In genomic region chr5:119395080-119395836, GRCh38 we compare ENCODE assay signal across 11 cellular contexts. TPM values are rescaled to one million over a fixed set of nuclear protein-coding genes. Genes with fewer than 3 reads are reported as not detected.
DNase-seq lines count a peak whose midpoint lies in the region; ATAC-seq, FAIRE-seq and TF ChIP-seq lines count a peak whose summit lies in the region.
"Had no signal": no experiment of that assay in that cellular context is flagged by ENCODE, and none has a peak within 500 bp of the region (broad histone marks: within the 10 kb centered on the region; RNA-seq: fewer than 3 reads in every experiment).

No MANE protein-coding gene starts in this region.

- H3K9ac ChIP-seq in mesendoderm (ENCODE audit: low read length) = no peak overlapping the region

- H3K4ac ChIP-seq in mesendoderm (ENCODE audit: low read depth, low read length) = no peak overlapping the region

- FAIRE-seq in GM19239 (lab: Jason Lieb, UNC) (peak; percentile 96), RCC 7860 (lab: Jason Lieb, UNC) (no peak)
- FAIRE-seq: HTR-8/SVneo had no signal

- DNase-seq in Calu3 (no peak), GM19239 (ENCODE audit: insufficient read length, low spot score) (no peak), left ventricle myocardium inferior (no peak), Peyer's patch (no peak), mesendoderm (no peak), RCC 7860 (ENCODE audit: low spot score) (no peak)
- DNase-seq: stimulated activated CD4-positive, alpha-beta T cell treated with anti-CD3 and anti-CD28 coated beads, Interleukin-2, amount 100 ng/mL, for 24 hours had no signal

- H2AK5ac ChIP-seq in mesendoderm (ENCODE audit: low read length) = no peak overlapping the region

- peaks cover 8% of the 10 kb centered on the region for H3K36me3 ChIP-seq in left ventricle myocardium inferior
- no peaks in the 10 kb centered on the region for H3K36me3 ChIP-seq in Peyer's patch
- peaks cover 2% of the 10 kb centered on the region for H3K36me3 ChIP-seq in mesendoderm (ENCODE audit: control insufficient read depth, insufficient read depth, low read length)

- intact Hi-C loops in Calu3 (cut with micrococcal nuclease; ENCODE audit: unreplicated experiment) = no loop called here
- intact Hi-C loops in left ventricle myocardium inferior (cut with micrococcal nuclease) = no loop called here

- H3K9me3 Mint-ChIP-seq in Calu3 (ENCODE audit: low read depth, unreplicated experiment) = no peaks in the 10 kb centered on the region
- no peaks in the 10 kb centered on the region for H3K9me3 Mint-ChIP-seq in activated T-helper 17 cell treated with anti-CD3 and anti-CD28 coated beads, Interleukin-2, amount 50 U/mL, for 72 hours

- peaks cover 34% of the 10 kb centered on the region for H3K4me1 Mint-ChIP-seq in Calu3 (ENCODE audit: low read depth, unreplicated experiment)
- H3K4me1 Mint-ChIP-seq in activated T-helper 17 cell treated with anti-CD3 and anti-CD28 coated beads, Interleukin-2, amount 50 U/mL, for 72 hours = peaks cover 62% of the 10 kb centered on the region

- H3K27me3 ChIP-seq in left ventricle myocardium inferior (ENCODE audit: low read depth) (no peaks in the 10 kb centered on the region), Peyer's patch (no peaks in the 10 kb centered on the region), mesendoderm (ENCODE audit: insufficient read depth, low read length, poor library complexity) (no peaks in the 10 kb centered on the region)

- no peak overlapping the region for H4K5ac ChIP-seq in mesendoderm (ENCODE audit: low read length)

- H3K18ac ChIP-seq in mesendoderm (ENCODE audit: low read length) = no peak overlapping the region

- no peak for TF ChIP-seq CTCF in Calu3 (IDR thresholded peaks at IDR 0.05; ENCODE audit: unreplicated experiment)
- TF ChIP-seq CTCF in left ventricle myocardium inferior (IDR thresholded peaks at IDR 0.05; ENCODE audit: borderline replicate concordance) = no peak
- TF ChIP-seq CTCF in Peyer's patch (IDR thresholded peaks at IDR 0.05) = no peak

- H3K27me3 Mint-ChIP-seq in Calu3 (ENCODE audit: unreplicated experiment) = no peaks in the 10 kb centered on the region
- no peaks in the 10 kb centered on the region for H3K27me3 Mint-ChIP-seq in activated T-helper 17 cell treated with anti-CD3 and anti-CD28 coated beads, Interleukin-2, amount 50 U/mL, for 72 hours

- H4K8ac ChIP-seq in mesendoderm (ENCODE audit: low read depth, low read length) = no peak overlapping the region

- no peak overlapping the region for H3K27ac ChIP-seq in left ventricle myocardium inferior (replicated peaks)
- no peak overlapping the region for H3K27ac ChIP-seq in Peyer's patch
- H3K27ac ChIP-seq in mesendoderm (ENCODE audit: low read depth, low read length) = no peak overlapping the region

- H3K9me3 ChIP-seq in left ventricle myocardium inferior (replicated peaks) (no peaks in the 10 kb centered on the region), Peyer's patch (no peaks in the 10 kb centered on the region)

- H3K4me3 ChIP-seq in left ventricle myocardium inferior = no peak overlapping the region
- no peak overlapping the region for H3K4me3 ChIP-seq in Peyer's patch
- no peak overlapping the region for H3K4me3 ChIP-seq in mesendoderm (ENCODE audit: low read length)
- H3K4me3 ChIP-seq: lung had no signal

- H3K56ac ChIP-seq in mesendoderm (ENCODE audit: low read length) = no peak overlapping the region

- TF ChIP-seq POLR2A in Peyer's patch (IDR thresholded peaks at IDR 0.05) = no peak

- peak; percentile 62 for ATAC-seq in HG02973 (IDR thresholded peaks at IDR 0.05; ENCODE audit: unreplicated experiment)
- peak; percentile 44 for ATAC-seq in activated T-helper 17 cell treated with anti-CD3 and anti-CD28 coated beads, Interleukin-2, amount 50 U/mL, for 72 hours (replicated peaks)

- CTCF ChIA-PET in Calu3 (lab: Charles Lee) = no interaction called here

- no peak overlapping the region for H2BK15ac ChIP-seq in mesendoderm (replicated peaks; ENCODE audit: low read depth)

- H3K4me2 ChIP-seq in mesendoderm (ENCODE audit: low read length) = no peak overlapping the region

- no peak overlapping the region for H2BK120ac ChIP-seq in mesendoderm (ENCODE audit: low read depth, low read length)

- H3K36me3 Mint-ChIP-seq in Calu3 (ENCODE audit: insufficient read depth, unreplicated experiment) = peaks cover 10% of the 10 kb centered on the region
- peaks cover 81% of the 10 kb centered on the region for H3K36me3 Mint-ChIP-seq in activated T-helper 17 cell treated with anti-CD3 and anti-CD28 coated beads, Interleukin-2, amount 50 U/mL, for 72 hours (ENCODE audit: low read depth)

- no peaks in the 10 kb centered on the region for H3K79me1 ChIP-seq in mesendoderm (ENCODE audit: low read length)

- H3K4me1 ChIP-seq in left ventricle myocardium inferior (peaks cover 12% of the 10 kb centered on the region), Peyer's patch (peaks cover 0 to 5% (median 2%) of the 10 kb centered on the region in 4 donors), mesendoderm (ENCODE audit: control insufficient read depth, low read depth, low read length) (peaks cover 3% of the 10 kb centered on the region)

- no peak overlapping the region for H3K23ac ChIP-seq in mesendoderm (ENCODE audit: low read length)

- peak overlapping the region; percentile 10 for H3K27ac Mint-ChIP-seq in Calu3 (ENCODE audit: unreplicated experiment)
- peak overlapping the region; percentile 87 for H3K27ac Mint-ChIP-seq in activated T-helper 17 cell treated with anti-CD3 and anti-CD28 coated beads, Interleukin-2, amount 50 U/mL, for 72 hours

- no CpG with 5 or more reads among the region's 8 CpGs for WGBS in mesendoderm (ENCODE audit: extremely low coverage, insufficient coverage, low lambda C conversion rate)

- no peak overlapping the region for H2BK5ac ChIP-seq in mesendoderm (ENCODE audit: low read length)

- no peak overlapping the region for H3K4me3 Mint-ChIP-seq in Calu3 (ENCODE audit: low read depth, unreplicated experiment)
- H3K4me3 Mint-ChIP-seq in activated T-helper 17 cell treated with anti-CD3 and anti-CD28 coated beads, Interleukin-2, amount 50 U/mL, for 72 hours = peak overlapping the region; percentile 73

- BruUV-seq in Calu3 (replicated peaks; lab: Mats Ljungman, UMichigan) = no TSS peak

- no peaks in the 10 kb centered on the region for H3K79me2 ChIP-seq in mesendoderm (ENCODE audit: control insufficient read depth, insufficient read depth, low read length)

RNA-seq across cellular contexts. Expression of gene TNFAIP8, which starts 39.4 kb away (rescaled TPM):
- 24.2 and 30.6 TPM in 2 replicates for total RNA-seq in Calu3 (2022)
- 100 to 1,000 TPM; 129 to 170 TPM for total RNA-seq in activated T-helper 17 cell treated with anti-CD3 and anti-CD28 coated beads, Interleukin-2, amount 50 U/mL, for 72 hours
- 3.2 TPM for total RNA-seq in left ventricle myocardium inferior
- total RNA-seq in Peyer's patch = 10 to 100 TPM in 2 of 4 donors, 1 to 10 TPM in 2; 3.0 to 47.9 (median 10.2) TPM
- polyA plus RNA-seq in mesendoderm (2013, experiment 1 of 2) = 11.8 TPM
- polyA plus RNA-seq in mesendoderm (2013, experiment 2 of 2) = 11.9 TPM

RNA-seq across cellular contexts. Expression of gene HSD17B4, which starts 57.0 kb away (rescaled TPM):
- total RNA-seq in Calu3 (2022) (246 and 265 TPM in 2 replicates), left ventricle myocardium inferior (236 TPM), Peyer's patch (100 to 1,000 TPM; 159 to 288 (median 224) TPM)
- 10 to 100 TPM; 41.4 to 61.8 TPM for total RNA-seq in activated T-helper 17 cell treated with anti-CD3 and anti-CD28 coated beads, Interleukin-2, amount 50 U/mL, for 72 hours
- 337 TPM for polyA plus RNA-seq in mesendoderm (2013, experiment 1 of 2)
- 318 TPM for polyA plus RNA-seq in mesendoderm (2013, experiment 2 of 2)
